1 cellular context compared by ENCODE assay signal in the genomic region with DNA sequence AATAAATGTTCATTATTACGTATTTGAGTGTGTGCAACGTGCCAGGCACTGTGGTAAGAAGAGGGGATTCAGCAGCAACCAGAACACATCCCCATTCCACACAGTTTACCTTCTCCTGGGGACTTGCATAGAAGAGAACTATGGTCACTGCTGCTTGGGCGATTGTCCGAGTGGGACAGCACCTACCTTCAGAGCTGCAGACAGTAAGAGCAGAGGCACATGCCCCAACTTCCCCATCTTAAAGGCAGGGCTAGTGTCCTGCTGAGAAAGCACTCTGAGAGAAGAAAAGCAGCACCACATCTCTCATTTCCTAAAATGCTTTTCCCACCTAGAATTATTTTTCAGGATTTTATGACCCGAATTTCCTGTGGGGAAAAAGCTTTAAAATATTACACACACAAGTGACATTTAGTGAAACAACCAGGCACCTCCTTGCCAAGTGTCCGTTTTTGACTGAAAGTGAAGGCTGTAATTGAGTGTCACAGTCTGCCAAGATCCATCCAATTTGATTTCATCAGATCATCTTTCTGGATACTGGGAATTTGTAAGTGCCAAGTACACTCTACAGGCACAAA.
TF ChIP-seq lines count a peak whose summit lies in the region.

No MANE protein-coding gene starts in this region.

TF ChIP-seq in HepG2, 621 proteins besides CTCF, POLR2A, EP300 and RAD21 (continued from another document):
- TF ChIP-seq, protein P1, sequence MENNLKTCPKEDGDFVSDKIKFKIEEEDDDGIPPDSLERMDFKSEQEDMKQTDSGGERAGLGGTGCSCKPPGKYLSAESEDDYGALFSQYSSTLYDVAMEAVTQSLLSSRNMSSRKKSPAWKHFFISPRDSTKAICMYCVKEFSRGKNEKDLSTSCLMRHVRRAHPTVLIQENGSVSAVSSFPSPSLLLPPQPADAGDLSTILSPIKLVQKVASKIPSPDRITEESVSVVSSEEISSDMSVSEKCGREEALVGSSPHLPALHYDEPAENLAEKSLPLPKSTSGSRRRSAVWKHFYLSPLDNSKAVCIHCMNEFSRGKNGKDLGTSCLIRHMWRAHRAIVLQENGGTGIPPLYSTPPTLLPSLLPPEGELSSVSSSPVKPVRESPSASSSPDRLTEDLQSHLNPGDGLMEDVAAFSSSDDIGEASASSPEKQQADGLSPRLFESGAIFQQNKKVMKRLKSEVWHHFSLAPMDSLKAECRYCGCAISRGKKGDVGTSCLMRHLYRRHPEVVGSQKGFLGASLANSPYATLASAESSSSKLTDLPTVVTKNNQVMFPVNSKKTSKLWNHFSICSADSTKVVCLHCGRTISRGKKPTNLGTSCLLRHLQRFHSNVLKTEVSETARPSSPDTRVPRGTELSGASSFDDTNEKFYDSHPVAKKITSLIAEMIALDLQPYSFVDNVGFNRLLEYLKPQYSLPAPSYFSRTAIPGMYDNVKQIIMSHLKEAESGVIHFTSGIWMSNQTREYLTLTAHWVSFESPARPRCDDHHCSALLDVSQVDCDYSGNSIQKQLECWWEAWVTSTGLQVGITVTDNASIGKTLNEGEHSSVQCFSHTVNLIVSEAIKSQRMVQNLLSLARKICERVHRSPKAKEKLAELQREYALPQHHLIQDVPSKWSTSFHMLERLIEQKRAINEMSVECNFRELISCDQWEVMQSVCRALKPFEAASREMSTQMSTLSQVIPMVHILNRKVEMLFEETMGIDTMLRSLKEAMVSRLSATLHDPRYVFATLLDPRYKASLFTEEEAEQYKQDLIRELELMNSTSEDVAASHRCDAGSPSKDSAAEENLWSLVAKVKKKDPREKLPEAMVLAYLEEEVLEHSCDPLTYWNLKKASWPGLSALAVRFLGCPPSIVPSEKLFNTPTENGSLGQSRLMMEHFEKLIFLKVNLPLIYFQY (CRISPR knock-in tag; IDR thresholded peaks at IDR 0.05; ENCODE audit: borderline replicate concordance) = no peak
- TF ChIP-seq TGIF2 (CRISPR knock-in tag; IDR thresholded peaks at IDR 0.05) (no peak), PHF5A (CRISPR knock-in tag; IDR thresholded peaks at IDR 0.05; ENCODE audit: low read depth, unreplicated experiment) (no peak), MIXL1 (CRISPR knock-in tag; IDR thresholded peaks at IDR 0.05) (no peak)
- TF ChIP-seq, protein P2, sequence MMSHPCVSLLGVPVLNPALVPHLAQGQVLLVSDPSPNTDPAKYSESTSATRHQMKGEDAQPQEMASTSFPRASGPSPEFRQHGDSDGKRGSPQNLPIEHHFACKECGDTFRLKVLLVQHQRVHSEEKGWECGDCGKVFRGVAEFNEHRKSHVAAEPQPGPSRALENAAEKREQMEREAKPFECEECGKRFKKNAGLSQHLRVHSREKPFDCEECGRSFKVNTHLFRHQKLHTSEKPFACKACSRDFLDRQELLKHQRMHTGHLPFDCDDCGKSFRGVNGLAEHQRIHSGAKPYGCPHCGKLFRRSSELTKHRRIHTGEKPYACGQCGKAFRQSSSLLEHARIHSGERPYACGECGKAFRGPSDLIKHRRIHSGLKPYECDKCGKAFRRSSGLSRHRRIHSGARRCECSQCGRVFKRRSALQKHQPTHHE (CRISPR knock-in tag; IDR thresholded peaks at IDR 0.05; ENCODE audit: borderline replicate concordance) = no peak
TF ChIP-seq in HepG2: peak in this region for 0.
